In genomic region chr1:32352831-32353383, GRCh38 we compare ENCODE assay signal across 1 cellular context.
TF ChIP-seq lines count a peak whose summit lies in the region.

No MANE protein-coding gene starts in this region.

TF ChIP-seq in WTC11, 78 proteins besides CTCF, POLR2A, EP300 and RAD21 (continued from another document):
- no peak for TF ChIP-seq GTF2I (CRISPR knock-in tag; conservative IDR thresholded peaks at IDR 0.05)
- TF ChIP-seq RORB (CRISPR knock-in tag; IDR thresholded peaks at IDR 0.05), result no peak
- no peak for TF ChIP-seq SMAD3 (CRISPR knock-in tag; IDR thresholded peaks at IDR 0.05; ENCODE audit: borderline replicate concordance)
- no peak for TF ChIP-seq ZNF317 (CRISPR knock-in tag; IDR thresholded peaks at IDR 0.05; ENCODE audit: borderline replicate concordance, low read depth)
- TF ChIP-seq ZMAT4 (CRISPR knock-in tag; IDR thresholded peaks at IDR 0.05), result no peak
- TF ChIP-seq, protein P1, sequence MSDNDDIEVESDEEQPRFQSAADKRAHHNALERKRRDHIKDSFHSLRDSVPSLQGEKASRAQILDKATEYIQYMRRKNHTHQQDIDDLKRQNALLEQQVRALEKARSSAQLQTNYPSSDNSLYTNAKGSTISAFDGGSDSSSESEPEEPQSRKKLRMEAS (CRISPR knock-in tag; IDR thresholded peaks at IDR 0.05), result no peak
- TF ChIP-seq ZNF416 (CRISPR knock-in tag; IDR thresholded peaks at IDR 0.05), result no peak
- TF ChIP-seq, protein P2, sequence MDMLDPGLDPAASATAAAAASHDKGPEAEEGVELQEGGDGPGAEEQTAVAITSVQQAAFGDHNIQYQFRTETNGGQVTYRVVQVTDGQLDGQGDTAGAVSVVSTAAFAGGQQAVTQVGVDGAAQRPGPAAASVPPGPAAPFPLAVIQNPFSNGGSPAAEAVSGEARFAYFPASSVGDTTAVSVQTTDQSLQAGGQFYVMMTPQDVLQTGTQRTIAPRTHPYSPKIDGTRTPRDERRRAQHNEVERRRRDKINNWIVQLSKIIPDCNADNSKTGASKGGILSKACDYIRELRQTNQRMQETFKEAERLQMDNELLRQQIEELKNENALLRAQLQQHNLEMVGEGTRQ (CRISPR knock-in tag; IDR thresholded peaks at IDR 0.05), result no peak
- TF ChIP-seq NFE2L1 (CRISPR knock-in tag; IDR thresholded peaks at IDR 0.05), result no peak
- no peak for TF ChIP-seq PREB (CRISPR knock-in tag; IDR thresholded peaks at IDR 0.05; ENCODE audit: borderline replicate concordance)
- TF ChIP-seq SOX15 (CRISPR knock-in tag; IDR thresholded peaks at IDR 0.05), result no peak
- no peak for TF ChIP-seq ATF6 (CRISPR knock-in tag; IDR thresholded peaks at IDR 0.05)
- no peak for TF ChIP-seq ZNF121 (CRISPR knock-in tag; IDR thresholded peaks at IDR 0.05)
- no peak for TF ChIP-seq NR2C2 (CRISPR knock-in tag; IDR thresholded peaks at IDR 0.05)
- no peak for TF ChIP-seq MLX (CRISPR knock-in tag; IDR thresholded peaks at IDR 0.05)
